ENCODE assay signal across 9 cellular contexts in genomic region chr19:1872807-1873523, GRCh38. TPM values are rescaled to one million over a fixed set of nuclear protein-coding genes. Genes with fewer than 3 reads are reported as not detected.
A peak's percentile ranks its signal among the peaks of the same experiment; 100 is the strongest.
DNase-seq lines count a peak whose midpoint lies in the region; ATAC-seq and TF ChIP-seq lines count a peak whose summit lies in the region.
"Had no signal": no experiment of that assay in that cellular context is flagged by ENCODE, and none has a peak within 500 bp of the region (broad histone marks: within the 10 kb centered on the region; RNA-seq: fewer than 3 reads in every experiment).

No MANE protein-coding gene starts in this region.

- no peak for TF ChIP-seq POLR2A in thyroid gland (IDR thresholded peaks at IDR 0.05)

- no peaks in the 10 kb centered on the region for H3K36me3 ChIP-seq in mucosa of descending colon (ENCODE audit: low read depth)
- no peaks in the 10 kb centered on the region for H3K36me3 ChIP-seq in thyroid gland

- peaks cover 16% of the 10 kb centered on the region for H3K4me1 ChIP-seq in mucosa of descending colon (ENCODE audit: low read depth)
- H3K4me1 ChIP-seq in thyroid gland: peaks cover 27 to 32% of the 10 kb centered on the region in 2 donors

- H3K27me3 ChIP-seq in thyroid gland: no peaks in the 10 kb centered on the region

- peaks cover 32% of the 10 kb centered on the region for H3K4me1 Mint-ChIP-seq in activated naive CD4-positive, alpha-beta T cell treated with anti-CD3 and anti-CD28 coated beads for 36 hours (ENCODE audit: low read depth)
- peaks cover 24% of the 10 kb centered on the region for H3K4me1 Mint-ChIP-seq in brain

- WGBS in thyroid gland, 2 donors: 71 to 85% methylated on average over 8 to 17 of the region's 25 CpGs

- CTCF ChIA-PET in activated naive CD4-positive, alpha-beta T cell treated with anti-CD3 and anti-CD28 coated beads for 36 hours (lab: Charles Lee): no interaction called here

- peak overlapping the region; percentile 59 for H3K27ac Mint-ChIP-seq in activated naive CD4-positive, alpha-beta T cell treated with anti-CD3 and anti-CD28 coated beads for 36 hours
- no peak overlapping the region for H3K27ac Mint-ChIP-seq in brain

- TF ChIP-seq CTCF in brain (conservative IDR thresholded peaks at IDR 0.05): no peak
- TF ChIP-seq CTCF in mucosa of descending colon (IDR thresholded peaks at IDR 0.05): no peak
- TF ChIP-seq CTCF in thyroid gland (IDR thresholded peaks at IDR 0.05): no peak

- no peak for DNase-seq in activated naive CD4-positive, alpha-beta T cell treated with anti-CD3 and anti-CD28 coated beads for 36 hours
- no peak for DNase-seq in activated naive CD4-positive, alpha-beta T cell treated with Interleukin-2 at 50 U/mL for 16 hours
- DNase-seq in mucosa of descending colon (peak in 2 of 3 donors; percentile 2 to 58), thyroid gland (no peak), dedifferentiated amniotic fluid mesenchymal stem cell (ENCODE audit: extremely low spot score) (no peak), C1 segment of cervical spinal cord (lab: John Stamatoyannopoulos, UW) (no peak), NCI-H146 (lab: John Stamatoyannopoulos, UW) (no peak)
- DNase-seq: NCI-H1092 had no signal

- ATAC-seq in mucosa of descending colon: no peak

- H3K9me3 ChIP-seq in mucosa of descending colon (no peaks in the 10 kb centered on the region), thyroid gland (no peaks in the 10 kb centered on the region)

- intact Hi-C loops in activated naive CD4-positive, alpha-beta T cell treated with anti-CD3 and anti-CD28 coated beads for 36 hours (cut with micrococcal nuclease): no loop called here
- intact Hi-C loops in mucosa of descending colon (cut with DNase I, micrococcal nuclease) (no loop called here), thyroid gland (cut with DNase I) (no loop called here)

- H3K36me3 Mint-ChIP-seq in activated naive CD4-positive, alpha-beta T cell treated with anti-CD3 and anti-CD28 coated beads for 36 hours (ENCODE audit: low read depth): peaks cover 12% of the 10 kb centered on the region
- H3K36me3 Mint-ChIP-seq in brain: no peaks in the 10 kb centered on the region

- H3K4me3 Mint-ChIP-seq in activated naive CD4-positive, alpha-beta T cell treated with anti-CD3 and anti-CD28 coated beads for 36 hours: no peak overlapping the region
- peak overlapping the region in 3 of 5 experiments; percentile 13 to 97 (median 26) for H3K4me3 Mint-ChIP-seq in brain

- no peaks in the 10 kb centered on the region for H3K9me3 Mint-ChIP-seq in activated naive CD4-positive, alpha-beta T cell treated with anti-CD3 and anti-CD28 coated beads for 36 hours
- no peaks in the 10 kb centered on the region for H3K9me3 Mint-ChIP-seq in brain

- H3K4me3 ChIP-seq in mucosa of descending colon: no peak overlapping the region
- no peak overlapping the region for H3K4me3 ChIP-seq in thyroid gland (replicated peaks in 1 of 3)

- H3K27ac ChIP-seq in thyroid gland: peak overlapping the region in 2 of 3 donors; percentile 12 to 65

- no peaks in the 10 kb centered on the region for H3K27me3 Mint-ChIP-seq in activated naive CD4-positive, alpha-beta T cell treated with anti-CD3 and anti-CD28 coated beads for 36 hours (ENCODE audit: low read depth)
- H3K27me3 Mint-ChIP-seq in brain: peaks cover 7% of the 10 kb centered on the region

RNA-seq across cellular contexts. Expression of gene KLF16, which starts 9.6 kb away (rescaled TPM):
- 10 to 100 TPM; 13.5 to 15.0 TPM for total RNA-seq in activated naive CD4-positive, alpha-beta T cell treated with anti-CD3 and anti-CD28 coated beads for 36 hours
- 22.6 TPM for polyA plus RNA-seq in brain (ENCODE audit: insufficient read depth, low read depth, low replicate concordance)
- total RNA-seq in mucosa of descending colon (10 to 100 TPM; 22.6 to 26.5 (median 25.6) TPM), thyroid gland (1 to 10 TPM; 1.8 to 6.4 (median 3.4) TPM)

RNA-seq across cellular contexts. Expression of gene ABHD17A, which starts 12.3 kb away (rescaled TPM):
- 10 to 100 TPM; 79.3 to 79.9 TPM for total RNA-seq in activated naive CD4-positive, alpha-beta T cell treated with anti-CD3 and anti-CD28 coated beads for 36 hours
- polyA plus RNA-seq in brain (ENCODE audit: insufficient read depth, low read depth, low replicate concordance): 124 TPM
- total RNA-seq in mucosa of descending colon (10 to 100 TPM; 60.9 to 65.8 (median 65.8) TPM), thyroid gland (100 to 1,000 TPM in 1 of 4 donors, 10 to 100 TPM in 3; 86.8 to 134 (median 91.4) TPM)

RNA-seq across cellular contexts. Expression of gene REXO1, which starts 24.7 kb away (rescaled TPM):
- 10 to 100 TPM; 39.8 to 47.6 TPM for total RNA-seq in activated naive CD4-positive, alpha-beta T cell treated with anti-CD3 and anti-CD28 coated beads for 36 hours
- 26.0 TPM for polyA plus RNA-seq in brain (ENCODE audit: insufficient read depth, low read depth, low replicate concordance)
- 10 to 100 TPM; 45.4 to 54.3 (median 50.2) TPM for total RNA-seq in mucosa of descending colon
- 10 to 100 TPM; 14.0 to 21.8 (median 17.2) TPM for total RNA-seq in thyroid gland

RNA-seq across cellular contexts. Expression of gene ADAT3, which starts 32.2 kb away (rescaled TPM):
- total RNA-seq in activated naive CD4-positive, alpha-beta T cell treated with anti-CD3 and anti-CD28 coated beads for 36 hours: 1 to 10 TPM; 3.0 to 3.4 TPM
- polyA plus RNA-seq in brain (ENCODE audit: insufficient read depth, low read depth, low replicate concordance): 3.8 TPM
- total RNA-seq in mucosa of descending colon (10 to 100 TPM; 12.5 to 21.9 (median 19.6) TPM), thyroid gland (10 to 100 TPM in 2 of 4 donors, 1 to 10 TPM in 2; 4.0 to 14.6 (median 8.3) TPM)

RNA-seq across cellular contexts. Expression of gene SCAMP4, which starts 32.2 kb away (rescaled TPM):
- 10 to 100 TPM; 12.1 to 14.5 TPM for total RNA-seq in activated naive CD4-positive, alpha-beta T cell treated with anti-CD3 and anti-CD28 coated beads for 36 hours
- 105 TPM for polyA plus RNA-seq in brain (ENCODE audit: insufficient read depth, low read depth, low replicate concordance)
- 10 to 100 TPM; 57.2 to 61.3 (median 59.8) TPM for total RNA-seq in mucosa of descending colon
- total RNA-seq in thyroid gland: 100 to 1,000 TPM in 3 of 4 donors, 10 to 100 TPM in 1; 69.5 to 269 (median 137) TPM

Comparison
In these comparisons a context has a peak if more than half of its experiments do, and no peak if none do; other contexts are left out.
1. DNase-seq: peak in mucosa of descending colon (2 of 3); none in activated naive CD4-positive, alpha-beta T cell treated with anti-CD3 and anti-CD28 coated beads for 36 hours (single experiment), activated naive CD4-positive, alpha-beta T cell treated with Interleukin-2 at 50 U/mL for 16 hours (single experiment), thyroid gland (0 of 2), dedifferentiated amniotic fluid mesenchymal stem cell (single experiment), C1 segment of cervical spinal cord (0 of 14) and NCI-H146 (single experiment).